Comparison of ENCODE assay signal across 8 cellular contexts in the genomic region with DNA sequence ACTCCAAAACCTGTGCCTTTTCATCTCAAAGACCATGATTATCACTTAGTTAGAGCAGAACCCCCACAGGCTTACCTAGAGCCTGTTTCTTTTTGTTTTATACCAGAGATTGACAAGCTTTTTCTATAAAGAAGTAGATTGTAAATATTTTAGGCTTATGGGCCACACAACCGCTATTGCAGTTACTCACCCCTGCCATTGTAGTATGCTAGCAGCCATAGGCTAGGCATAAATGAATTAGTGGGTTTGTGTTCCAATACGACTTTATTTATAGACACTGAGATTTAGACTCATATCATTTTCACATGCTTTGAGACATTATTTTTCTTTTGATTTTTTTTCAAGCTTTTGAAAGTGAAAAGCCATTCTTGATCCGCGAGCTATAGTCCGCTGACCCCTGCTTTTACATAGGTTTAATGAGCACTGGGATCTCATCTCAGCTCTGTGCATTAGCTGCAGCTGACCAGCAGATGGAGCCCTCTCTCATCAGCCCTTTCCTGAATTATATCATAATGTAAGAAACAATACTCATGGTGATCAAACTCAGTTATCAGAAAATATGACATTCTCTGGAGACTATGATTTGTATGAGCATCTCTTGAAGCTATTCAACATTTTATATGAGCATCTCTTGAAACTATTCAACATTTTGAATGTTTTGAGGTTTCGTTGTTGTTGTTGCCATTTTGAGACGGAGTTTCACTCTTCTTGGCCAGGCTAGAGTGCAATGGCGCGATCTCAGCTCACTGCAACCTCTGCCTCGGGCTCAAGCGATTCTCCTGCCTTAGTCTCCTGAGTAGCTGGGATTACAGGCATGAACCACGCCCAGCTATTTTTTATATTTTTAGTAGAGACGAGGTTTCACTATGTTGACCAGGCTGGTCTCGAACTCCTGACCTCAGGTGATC.
DNase-seq lines count a peak whose midpoint lies in the region; ATAC-seq and TF ChIP-seq lines count a peak whose summit lies in the region.

No MANE protein-coding gene starts in this region.

- no peaks in the 10 kb centered on the region for H3K4me1 ChIP-seq in parathyroid adenoma

- H3K79me2 ChIP-seq in parathyroid adenoma: no peaks in the 10 kb centered on the region

- no peak overlapping the region for H3K4me2 ChIP-seq in parathyroid adenoma (ENCODE audit: low read length)

- H3K4me3 ChIP-seq in fibroblast of the aortic adventitia (ENCODE audit: low read depth, low read length): no peak overlapping the region
- no peak overlapping the region for H3K4me3 ChIP-seq in parathyroid adenoma (ENCODE audit: low read depth, low read length)

- no peak overlapping the region for H3K9ac ChIP-seq in parathyroid adenoma

- no peaks in the 10 kb centered on the region for H3K36me3 ChIP-seq in parathyroid adenoma (ENCODE audit: control insufficient read depth, insufficient read depth, low read length)

- TF ChIP-seq CTCF in fibroblast of the aortic adventitia (IDR thresholded peaks at IDR 0.05; ENCODE audit: insufficient read depth, low read length): peak; percentile 98
- peak; percentile 70 for TF ChIP-seq CTCF in parathyroid adenoma (IDR thresholded peaks at IDR 0.05)

- intact Hi-C loops in Right ventricle myocardium superior (cut with DNase I): no loop called here
- intact Hi-C loops in Right ventricle myocardium inferior (cut with DNase I): loop anchor here (1.0 kb wide), 1 partner anchor 49 kb away; no protein-coding TSS in a partner anchor

- DNase-seq in Right ventricle myocardium superior: peak; percentile 47
- DNase-seq in Right ventricle myocardium inferior (ENCODE audit: missing footprints): no peak
- peak; percentile 52 for DNase-seq in NCI-H69 (lab: John Stamatoyannopoulos, UW)
- DNase-seq in activated T-cell treated with anti-CD3 and anti-CD28 coated beads for 1 hour (ENCODE audit: low read depth): peak; percentile 24
- peak; percentile 60 for DNase-seq in fibroblast of the aortic adventitia (ENCODE audit: low read depth)

- no peak overlapping the region for H3K27ac ChIP-seq in parathyroid adenoma

- no peaks in the 10 kb centered on the region for H3K27me3 ChIP-seq in parathyroid adenoma (ENCODE audit: control insufficient read depth, insufficient read depth, low read length)

- H3K9me3 ChIP-seq in parathyroid adenoma (ENCODE audit: control insufficient read depth, low read length): no peaks in the 10 kb centered on the region

- no peak overlapping the region for H2AFZ ChIP-seq in parathyroid adenoma

- peak; percentile 69 for ATAC-seq in Right ventricle myocardium superior (ENCODE audit: poor library complexity)
- no peak for ATAC-seq in Right ventricle myocardium inferior
- peak; percentile 72 for ATAC-seq in HG02852 (IDR thresholded peaks at IDR 0.05; ENCODE audit: unreplicated experiment)
- ATAC-seq in HG02623 (IDR thresholded peaks at IDR 0.05; ENCODE audit: unreplicated experiment): no peak

Comparison
In these comparisons a context has a peak if more than half of its experiments do, and no peak if none do; other contexts are left out.
1. ATAC-seq: peak in Right ventricle myocardium superior (single experiment) and HG02852 (single experiment); none in Right ventricle myocardium inferior (single experiment) and HG02623 (single experiment).